20 cellular contexts compared by ENCODE assay signal in genomic region chr13:25654332-25654731, GRCh38.
DNase-seq lines count a peak whose midpoint lies in the region; ATAC-seq, FAIRE-seq and TF ChIP-seq lines count a peak whose summit lies in the region.
"Had no signal": no experiment of that assay in that cellular context is flagged by ENCODE, and none has a peak within 500 bp of the region (broad histone marks: within the 10 kb centered on the region; RNA-seq: fewer than 3 reads in every experiment).

No MANE protein-coding gene starts in this region.

- H3K9me3 ChIP-seq in breast epithelium, result no peaks in the 10 kb centered on the region
- no peaks in the 10 kb centered on the region for H3K9me3 ChIP-seq in upper lobe of right lung
- H3K9me3 ChIP-seq: Caco-2, SK-N-SH had no signal

- H3K4me3 Mint-ChIP-seq in MCF 10A (ENCODE audit: unreplicated experiment), result no peak overlapping the region

- TF ChIP-seq CTCF in MCF 10A (IDR thresholded peaks at IDR 0.05; ENCODE audit: unreplicated experiment) (no peak), breast epithelium (IDR thresholded peaks at IDR 0.05) (no peak), upper lobe of right lung (IDR thresholded peaks at IDR 0.05) (no peak)

- H3K4me3 ChIP-seq in breast epithelium (no peak overlapping the region), upper lobe of right lung (no peak overlapping the region)
- H3K4me3 ChIP-seq: GM23248 had no signal

- H3K4me1 Mint-ChIP-seq in MCF 10A (ENCODE audit: insufficient read depth, unreplicated experiment), result peaks cover 25% of the 10 kb centered on the region

- TF ChIP-seq POLR2A in breast epithelium (IDR thresholded peaks at IDR 0.05), result no peak

- POLR2A ChIA-PET in MCF 10A (lab: Yijun Ruan, JAX), result no interaction called here

- H3K4me1 ChIP-seq in breast epithelium, result no peaks in the 10 kb centered on the region
- H3K4me1 ChIP-seq in upper lobe of right lung, result no peaks in the 10 kb centered on the region

- DNase-seq in MCF 10A (ENCODE audit: unreplicated experiment), result peak; percentile 89
- DNase-seq in breast epithelium (ENCODE audit: low spot score in 2 of 2), result no peak
- DNase-seq in RCC 7860 (ENCODE audit: low spot score), result peak; percentile 39
- peak; percentile 91 for DNase-seq in myocyte (ENCODE audit: low read depth)
- no peak for DNase-seq in NCI-H1436 treated with DMSO at 0.1 percent for 48 hours (lab: John Stamatoyannopoulos, UW)
- DNase-seq in upper lobe of right lung, result no peak
- DNase-seq: Caco-2, DMS79, GF-D8, GM23248, NCI-H1105 treated with DMSO at 0.1 percent for 48 hours, NCI-H1930, NCI-H526 treated with DMSO at 0.1 percent for 48 hours, OCI-M1, SK-N-SH had no signal

- no peak overlapping the region for H3K27ac Mint-ChIP-seq in MCF 10A (ENCODE audit: low read depth, unreplicated experiment)

- intact Hi-C loops in MCF 10A (cut with micrococcal nuclease) (loop anchor here (5.0 kb wide), 1 partner anchor 78 kb away; no protein-coding TSS in a partner anchor), breast epithelium (cut with DNase I; ENCODE audit: low total_unique reads) (no loop called here), upper lobe of right lung (cut with DNase I) (no loop called here)

- H3K36me3 Mint-ChIP-seq in MCF 10A (ENCODE audit: insufficient read depth, unreplicated experiment), result no peaks in the 10 kb centered on the region

- BruUV-seq in MCF 10A (replicated peaks; lab: Mats Ljungman, UMichigan), result no TSS peak

- no peaks in the 10 kb centered on the region for H3K27me3 Mint-ChIP-seq in MCF 10A (ENCODE audit: insufficient read depth, unreplicated experiment)

- H3K27ac ChIP-seq in breast epithelium, result no peak overlapping the region
- no peak overlapping the region for H3K27ac ChIP-seq in upper lobe of right lung
- H3K27ac ChIP-seq: C4-2B, GM23248 had no signal

- CTCF ChIA-PET in MCF 10A (lab: Yijun Ruan, JAX), result no interaction called here

- H3K36me3 ChIP-seq in breast epithelium (no peaks in the 10 kb centered on the region), upper lobe of right lung (no peaks in the 10 kb centered on the region)

- no peak for FAIRE-seq in RCC 7860 (lab: Jason Lieb, UNC)
- FAIRE-seq: A204.1 had no signal

- no peaks in the 10 kb centered on the region for H3K27me3 ChIP-seq in breast epithelium
- H3K27me3 ChIP-seq in upper lobe of right lung, result no peaks in the 10 kb centered on the region

- ATAC-seq in HG03135 (IDR thresholded peaks at IDR 0.05; ENCODE audit: unreplicated experiment) (no peak), GM18858 (IDR thresholded peaks at IDR 0.05; ENCODE audit: unreplicated experiment) (no peak), upper lobe of right lung (no peak)
- ATAC-seq: Right ventricle myocardium inferior had no signal

- no peaks in the 10 kb centered on the region for H3K9me3 Mint-ChIP-seq in MCF 10A (ENCODE audit: unreplicated experiment)

Comparison
In these comparisons a context has a peak if more than half of its experiments do, and no peak if none do; other contexts are left out.
1. DNase-seq: peak in MCF 10A (single experiment), RCC 7860 (single experiment) and myocyte (single experiment); none in breast epithelium (0 of 2), NCI-H1436 treated with DMSO at 0.1 percent for 48 hours (single experiment) and upper lobe of right lung (single experiment).